In the genomic region with DNA sequence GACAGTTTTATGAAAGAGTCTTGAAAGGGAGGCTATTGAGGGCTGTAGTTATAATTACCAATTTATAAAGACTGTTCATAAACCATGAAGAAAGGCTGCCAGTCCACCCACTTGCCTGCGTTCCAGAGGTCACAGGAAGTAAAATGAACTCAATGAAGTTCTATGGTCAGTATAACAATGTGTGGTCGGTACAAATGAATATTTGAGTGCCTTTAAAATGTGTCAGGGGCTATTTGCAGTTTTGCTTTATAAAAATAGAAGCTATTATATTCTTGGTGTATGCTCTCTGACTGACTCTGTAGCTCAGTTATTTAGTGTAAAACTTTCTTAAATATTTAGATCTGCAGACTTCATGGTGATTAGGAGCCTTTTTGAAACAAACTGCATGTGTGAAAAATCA, we compare ENCODE assay signal across 24 cellular contexts. TPM values are rescaled to one million over a fixed set of nuclear protein-coding genes. Genes with fewer than 3 reads are reported as not detected.
DNase-seq lines count a peak whose midpoint lies in the region.
"Had no signal": no experiment of that assay in that cellular context is flagged by ENCODE, and none has a peak within 500 bp of the region (broad histone marks: within the 10 kb centered on the region; RNA-seq: fewer than 3 reads in every experiment).

No MANE protein-coding gene starts in this region.

- DNase-seq in EL (peak; percentile 39), LHCN-M2 (ENCODE audit: low read depth) (peak; percentile 39), dermis blood vessel endothelial cell (peak; percentile 13), non-pigmented ciliary epithelial cell (ENCODE audit: low read depth) (peak; percentile 56), AG08396 (ENCODE audit: low spot score) (no peak), NOMO-1 (lab: John Stamatoyannopoulos, UW; ENCODE audit: unreplicated experiment in 2 of 2) (no peak), SIG-M5 (lab: John Stamatoyannopoulos, UW) (no peak)
- DNase-seq: activated CD4-positive, alpha-beta T cell treated with anti-CD3 and anti-CD28 coated beads, Interleukin-2, amount 10 ng/mL, durations not matched to agents 24 days and 14 days; activated naive CD8-positive, alpha-beta T cell treated with anti-CD3 and anti-CD28 coated beads for 36 hours; body of pancreas; DMS79 treated with DMSO at 0.1 percent for 48 hours; effector CD8-positive, alpha-beta T cell; heart left ventricle; left cardiac atrium; mesendoderm; naive thymus-derived CD8-positive, alpha-beta T cell; NCI-H1105; NCI-H1930; posterior cingulate gyrus; sigmoid colon; stimulated activated CD4-positive, alpha-beta T cell treated with anti-CD3 and anti-CD28 coated beads, Interleukin-15, amount 100 ng/mL, for 24 hours; stomach; T-helper 9 cell; WERI-Rb-1 had no signal

RNA-seq across cellular contexts. Expression of gene ESD, which starts 47.0 kb away (rescaled TPM):
- total RNA-seq in LHCN-M2 (2014; rRNA removed): 170 and 172 TPM in 2 replicates
- polyA plus RNA-seq in LHCN-M2 (2012): 149 TPM
- 89.7 and 94.1 TPM in 2 replicates for total RNA-seq in dermis blood vessel endothelial cell

Comparison
In these comparisons a context has a peak if more than half of its experiments do, and no peak if none do; other contexts are left out.
1. DNase-seq: peak in EL (single experiment), LHCN-M2 (single experiment), dermis blood vessel endothelial cell (single experiment) and non-pigmented ciliary epithelial cell (single experiment); none in AG08396 (single experiment), NOMO-1 (0 of 2) and SIG-M5 (single experiment).